Comparison of ENCODE assay signal across 8 cellular contexts in genomic region chr22:23893957-23894709, GRCh38. TPM values are rescaled to one million over a fixed set of nuclear protein-coding genes. Genes with fewer than 3 reads are reported as not detected.
A peak's percentile ranks its signal among the peaks of the same experiment; 100 is the strongest.
DNase-seq lines count a peak whose midpoint lies in the region; ATAC-seq and TF ChIP-seq lines count a peak whose summit lies in the region.

Gene MIF, plus strand, starts transcription at chr22:23894383. Its CDS starts 92 bp downstream, at chr22:23894475.

- H3K9me3 Mint-ChIP-seq in endothelial cell (ENCODE audit: unreplicated experiment) (no peaks in the 10 kb centered on the region), mesothelial cell of epicardium (no peaks in the 10 kb centered on the region)

- H4K20me1 ChIP-seq in OCI-LY1 (ENCODE audit: insufficient read depth, low read length) = no peaks in the 10 kb centered on the region

- H3K4me1 Mint-ChIP-seq in endothelial cell (ENCODE audit: unreplicated experiment) = peaks cover 5% of the 10 kb centered on the region
- H3K4me1 Mint-ChIP-seq in mesothelial cell of epicardium = peaks cover 40% of the 10 kb centered on the region

- no peak within 1 kb of the TSS for H2AFZ ChIP-seq in OCI-LY1 (ENCODE audit: low read length)

- H3K4me1 ChIP-seq in HUES64 (ENCODE audit: insufficient read depth, low read length) (peaks cover 24% of the 10 kb centered on the region), OCI-LY1 (ENCODE audit: insufficient read depth, low read length, severe bottlenecking) (peaks cover 22% of the 10 kb centered on the region)

- H3K9me2 ChIP-seq in OCI-LY1 (ENCODE audit: low read depth, low read length) = no peaks in the 10 kb centered on the region

- peaks cover 11% of the 10 kb centered on the region; the same call in 1 of the 2 replicates for H3K9me3 ChIP-seq in HUES64 (ENCODE audit: insufficient read depth, low read depth, low read length)
- no peaks in the 10 kb centered on the region for H3K9me3 ChIP-seq in OCI-LY1 (ENCODE audit: low read length)

- H3K4me3 ChIP-seq in HUES64 (ENCODE audit: low read length) (peak within 1 kb of the TSS; percentile 82), OCI-LY1 (ENCODE audit: low read depth, low read length, poor library complexity, severe bottlenecking) (peak within 1 kb of the TSS; percentile 75)

- H3K4me2 ChIP-seq in OCI-LY1 (ENCODE audit: low read length) = peak within 1 kb of the TSS; percentile 92

- ATAC-seq in GM21447 (IDR thresholded peaks at IDR 0.05; ENCODE audit: unreplicated experiment) = peak; percentile 69

- H3K36me3 Mint-ChIP-seq in endothelial cell (ENCODE audit: low read depth, unreplicated experiment) (peaks cover 4% of the 10 kb centered on the region), mesothelial cell of epicardium (peaks cover 7% of the 10 kb centered on the region)

- H3K27ac ChIP-seq in HUES64 (ENCODE audit: low read depth, low read length) (peak within 1 kb of the TSS; percentile 100), OCI-LY1 (ENCODE audit: low read depth, low read length, poor library complexity, severe bottlenecking) (peak within 1 kb of the TSS; percentile 90)

- H3K36me3 ChIP-seq in HUES64 (ENCODE audit: insufficient read depth, low read length) = peaks cover 25% of the 10 kb centered on the region
- peaks cover 42% of the 10 kb centered on the region for H3K36me3 ChIP-seq in OCI-LY1 (ENCODE audit: insufficient read depth, low read length)

- H3K27me3 Mint-ChIP-seq in endothelial cell (ENCODE audit: unreplicated experiment) (peaks cover 9% of the 10 kb centered on the region), mesothelial cell of epicardium (ENCODE audit: low read depth) (no peaks in the 10 kb centered on the region)

- no peaks in the 10 kb centered on the region; the same call in 1 of the 2 replicates for H3K79me2 ChIP-seq in OCI-LY1 (ENCODE audit: insufficient read depth, low read length)

- DNase-seq in DMS 273 (lab: John Stamatoyannopoulos, UW; ENCODE audit: unreplicated experiment) (peak; percentile 97), endothelial cell (ENCODE audit: low spot score) (peak; percentile 99), mesothelial cell of epicardium (ENCODE audit: low spot score in 2 of 2, unreplicated experiment in 2 of 2) (peak; percentile 95 to 99)
- DNase-seq in activated CD8-positive, alpha-beta memory T cell treated with anti-CD3 and anti-CD28 coated beads, Interleukin-2, amount 50 U/mL, for 4 hours = peak; percentile 97
- DNase-seq in stimulated activated CD8-positive, alpha-beta memory T cell treated with anti-CD3 and anti-CD28 coated beads, Interleukin-15, amount 100 ng/mL, for 48 hours (ENCODE audit: low read depth in 2 of 2) = peak; percentile 97

- H3F3A ChIP-seq in OCI-LY1 (ENCODE audit: insufficient read depth, low read length) = no peaks in the 10 kb centered on the region

- peak; percentile 89 for TF ChIP-seq CTCF in OCI-LY1 (IDR thresholded peaks at IDR 0.05; ENCODE audit: low read length)
- TF ChIP-seq CTCF in endothelial cell (IDR thresholded peaks at IDR 0.05; ENCODE audit: unreplicated experiment) = peak; percentile 87
- peak; percentile 81 for TF ChIP-seq CTCF in mesothelial cell of epicardium (IDR thresholded peaks at IDR 0.05; ENCODE audit: unreplicated experiment)

- H3K27me3 ChIP-seq in HUES64 (ENCODE audit: insufficient read depth, low read length) (no peaks in the 10 kb centered on the region), OCI-LY1 (ENCODE audit: insufficient read depth, low read length) (no peaks in the 10 kb centered on the region)

- H3K9ac ChIP-seq in HUES64 (ENCODE audit: low read depth, low read length) = peak within 1 kb of the TSS; percentile 92
- peak within 1 kb of the TSS; percentile 86 for H3K9ac ChIP-seq in OCI-LY1 (ENCODE audit: low read length)

- WGBS in HUES64 = under 1% methylated on average over 71 of the region's 71 CpGs

- H3K27ac Mint-ChIP-seq in endothelial cell (ENCODE audit: unreplicated experiment) (no peak within 1 kb of the TSS), mesothelial cell of epicardium (peak within 1 kb of the TSS; percentile 99)

- H3K4me3 Mint-ChIP-seq in endothelial cell (ENCODE audit: unreplicated experiment) (peak within 1 kb of the TSS; percentile 90), mesothelial cell of epicardium (peak within 1 kb of the TSS; percentile 94)

RNA-seq across cellular contexts. Expression of gene MIF, which starts in this region (rescaled TPM):
- 1,003 TPM for polyA plus RNA-seq in HUES64 (2013, experiment 1 of 2)
- 1,057 TPM for polyA plus RNA-seq in HUES64 (2013, experiment 2 of 2)
- 306 TPM for total RNA-seq in endothelial cell (ENCODE audit: unreplicated experiment)
- 916 to 949 TPM (median 925 TPM) in 3 replicates for total RNA-seq in mesothelial cell of epicardium

Comparison
In these comparisons a context has a peak if more than half of its experiments do, and no peak if none do; other contexts are left out.
1. Peak in every context shown above with its lines: DNase-seq, ATAC-seq, H3K4me3 ChIP-seq and H3K27ac ChIP-seq.